ENCODE assay signal across 20 cellular contexts in genomic region chr21:46210378-46211136, GRCh38. TPM values are rescaled to one million over a fixed set of nuclear protein-coding genes. Genes with fewer than 3 reads are reported as not detected.
A peak's percentile ranks its signal among the peaks of the same experiment; 100 is the strongest.
DNase-seq lines count a peak whose midpoint lies in the region; ATAC-seq, FAIRE-seq and TF ChIP-seq lines count a peak whose summit lies in the region.
"Had no signal": no experiment of that assay in that cellular context is flagged by ENCODE, and none has a peak within 500 bp of the region (broad histone marks: within the 10 kb centered on the region; RNA-seq: fewer than 3 reads in every experiment).

No MANE protein-coding gene starts in this region.

- H3K27ac ChIP-seq in right cardiac atrium (ENCODE audit: low read length) (no peak overlapping the region), HepG2 (ENCODE audit: extremely low read length, insufficient read depth, low read length) (no peak overlapping the region), aorta (ENCODE audit: low read depth in 1 of 2, low read length in 2 of 2) (no peak overlapping the region)

- peaks cover 27 to 84% of the 10 kb centered on the region in 2 experiments for H3K36me3 ChIP-seq in HepG2 (replicated peaks in 1 of 2; ENCODE audit: control insufficient read depth in 1 of 2, insufficient read depth in 2 of 2, low read length in 2 of 2)
- H3K36me3 ChIP-seq in aorta (ENCODE audit: control insufficient read depth in 1 of 2, insufficient read depth in 2 of 2, low read length in 1 of 2), result peaks cover 0 to 7% of the 10 kb centered on the region in 2 donors

- no peak for TF ChIP-seq CTCF in activated B cell treated with CpG ODN at 0.5 μM for 24 hours (IDR thresholded peaks at IDR 0.05)
- TF ChIP-seq CTCF in HepG2 (CRISPR knock-in tag; IDR thresholded peaks at IDR 0.05), result peak; percentile 53; the same call in 1 of the 2 replicates

- TF ChIP-seq EP300 in HepG2 (IDR thresholded peaks at IDR 0.05; ENCODE audit: low read depth in 2 of 2, low read length in 2 of 2), result no peak
- TF ChIP-seq EP300 in HepG2 (CRISPR knock-in tag; IDR thresholded peaks at IDR 0.05; ENCODE audit: borderline replicate concordance), result no peak

- ATAC-seq in right cardiac atrium (no peak), activated B cell treated with CpG ODN at 0.5 μM for 24 hours (ENCODE audit: low read depth) (no peak), HepG2 (no peak), aorta (ENCODE audit: low FRiP score) (no peak)
- ATAC-seq: activated CD8-positive, alpha-beta T cell treated with anti-CD3 and anti-CD28 coated beads for 36 hours had no signal

- H3K36me3 Mint-ChIP-seq in activated B cell treated with CpG ODN at 0.5 μM for 24 hours (ENCODE audit: low read depth), result peaks cover 59% of the 10 kb centered on the region

- in situ Hi-C loops in HepG2 (cut with HindIII; ENCODE audit: extremely low pct_ligation_motif_present, low pct_unique_long_range_greater_than_20kb), result no loop called here

- no peak overlapping the region for H3K4me3 Mint-ChIP-seq in activated B cell treated with CpG ODN at 0.5 μM for 24 hours
- H3K4me3 Mint-ChIP-seq: activated CD8-positive, alpha-beta T cell treated with anti-CD3 and anti-CD28 coated beads for 36 hours; activated naive CD8-positive, alpha-beta T cell treated with anti-CD3 and anti-CD28 coated beads, Interleukin-2, amount 10 ng/mL, durations not matched to agents 7 days and 5 days; CD4-positive, CD25-positive, alpha-beta regulatory T cell; mesothelial cell of epicardium; stimulated activated naive CD8-positive, alpha-beta T cell treated with anti-CD3 and anti-CD28 coated beads, Interleukin-15, Interleukin-2, amounts not matched to agents 100 ng/mL and 50 ng/mL, for 24 hours had no signal

- H3K27me3 ChIP-seq in right cardiac atrium (ENCODE audit: control insufficient read depth, insufficient read depth) (no peaks in the 10 kb centered on the region), HepG2 (ENCODE audit: control insufficient read depth in 1 of 2, insufficient read depth in 2 of 2, low read length in 2 of 2) (no peaks in the 10 kb centered on the region), aorta (ENCODE audit: control insufficient read depth in 1 of 2, insufficient read depth in 2 of 2, low read length in 1 of 2) (no peaks in the 10 kb centered on the region)

- H3K4me1 ChIP-seq in right cardiac atrium (ENCODE audit: control insufficient read depth, insufficient read depth, low read length) (no peaks in the 10 kb centered on the region), HepG2 (ENCODE audit: insufficient read depth, low read length) (no peaks in the 10 kb centered on the region), aorta (ENCODE audit: control insufficient read depth in 1 of 2, insufficient read depth in 2 of 2, low read length in 2 of 2) (no peaks in the 10 kb centered on the region)

- no peak overlapping the region for H3K4me3 ChIP-seq in right cardiac atrium (ENCODE audit: low read length)
- H3K4me3 ChIP-seq in HepG2 (replicated peaks in 1 of 3; ENCODE audit: insufficient read depth in 1 of 3, low read depth in 2 of 3, low read length in 3 of 3), result no peak overlapping the region
- H3K4me3 ChIP-seq in aorta (ENCODE audit: low read length in 2 of 2), result no peak overlapping the region

- no peaks in the 10 kb centered on the region for H4K20me1 ChIP-seq in HepG2 (ENCODE audit: insufficient read depth, low read length)

- no peak overlapping the region for H3K9ac ChIP-seq in HepG2 (ENCODE audit: insufficient read depth, low read depth, low read length)

- POLR2A ChIA-PET in activated B cell treated with CpG ODN at 0.5 μM for 24 hours (lab: Charles Lee), result no interaction called here
- POLR2A ChIA-PET in HepG2 (lab: Yijun Ruan, JAX), result no interaction called here

- WGBS in right cardiac atrium, result 88% methylated on average over 16 of the region's 16 CpGs
- WGBS in HepG2 (ENCODE audit: low lambda C conversion rate), result 93% methylated on average over 9 of the region's 16 CpGs
- WGBS in aorta, 2 donors, result 84 to 88% methylated on average over 16 of the region's 16 CpGs

- intact Hi-C loops in cardiac septum (cut with DNase I), result no loop called here
- intact Hi-C loops in right cardiac atrium (cut with DNase I), result loop anchor here in 2 of 4 donors (10.0 kb wide), 2 partner anchors 56 to 64 kb away; partner anchors contain the start of gene FTCD (in 1 of the 2)
- intact Hi-C loops in activated B cell treated with CpG ODN at 0.5 μM for 24 hours (cut with micrococcal nuclease), result no loop called here
- intact Hi-C loops in HepG2 (cut with micrococcal nuclease; ENCODE audit: unreplicated experiment), result no loop called here
- intact Hi-C loops in aorta (cut with DNase I), result no loop called here

- no peaks in the 10 kb centered on the region for H3K27me3 Mint-ChIP-seq in activated B cell treated with CpG ODN at 0.5 μM for 24 hours
- H3K27me3 Mint-ChIP-seq: activated CD8-positive, alpha-beta T cell treated with anti-CD3 and anti-CD28 coated beads for 36 hours; activated naive CD8-positive, alpha-beta T cell treated with anti-CD3 and anti-CD28 coated beads, Interleukin-2, amount 10 ng/mL, durations not matched to agents 7 days and 5 days; CD4-positive, CD25-positive, alpha-beta regulatory T cell; stimulated activated naive CD8-positive, alpha-beta T cell treated with anti-CD3 and anti-CD28 coated beads, Interleukin-15, Interleukin-2, amounts not matched to agents 100 ng/mL and 50 ng/mL, for 24 hours had no signal

- TF ChIP-seq RAD21 in HepG2 (CRISPR knock-in tag; IDR thresholded peaks at IDR 0.05), result no peak

- BruUV-seq in HepG2 (replicated peaks; lab: Mats Ljungman, UMichigan), result TSS peak; percentile 44

- FAIRE-seq in HepG2 (lab: Jason Lieb, UNC), result no peak
- FAIRE-seq: bronchial epithelial cell, RCC 7860, urothelium cell line had no signal

- H3K9me3 Mint-ChIP-seq in activated B cell treated with CpG ODN at 0.5 μM for 24 hours, result no peaks in the 10 kb centered on the region
- H3K9me3 Mint-ChIP-seq: activated CD8-positive, alpha-beta T cell treated with anti-CD3 and anti-CD28 coated beads for 36 hours; activated naive CD8-positive, alpha-beta T cell treated with anti-CD3 and anti-CD28 coated beads, Interleukin-2, amount 10 ng/mL, durations not matched to agents 7 days and 5 days; CD4-positive, CD25-positive, alpha-beta regulatory T cell; mesothelial cell of epicardium; stimulated activated naive CD8-positive, alpha-beta T cell treated with anti-CD3 and anti-CD28 coated beads, Interleukin-15, Interleukin-2, amounts not matched to agents 100 ng/mL and 50 ng/mL, for 24 hours had no signal

- peak; percentile 67 for DNase-seq in cardiac septum (ENCODE audit: low spot score)
- no peak for DNase-seq in right cardiac atrium
- peak; percentile 3 for DNase-seq in activated B cell treated with CpG ODN at 0.5 μM for 24 hours
- DNase-seq in HepG2 (ENCODE audit: low spot score), result no peak
- DNase-seq in aorta, result peak; percentile 31 to 64
- DNase-seq in NCI-H2081 (lab: John Stamatoyannopoulos, UW), result no peak
- DNase-seq in UCSD-AML1 (lab: John Stamatoyannopoulos, UW; ENCODE audit: unreplicated experiment), result no peak
- no peak for DNase-seq in COR-L47 (lab: John Stamatoyannopoulos, UW)
- DNase-seq: activated CD8-positive, alpha-beta T cell treated with anti-CD3 and anti-CD28 coated beads for 36 hours; activated naive CD8-positive, alpha-beta T cell treated with anti-CD3 and anti-CD28 coated beads, Interleukin-2, amount 10 ng/mL, durations not matched to agents 7 days and 5 days; activated T-cell treated with anti-CD3 and anti-CD28 coated beads, Interleukin-2, amount 50 U/mL, for 48 hours; CD4-positive, CD25-positive, alpha-beta regulatory T cell; NCI-H1048; NCI-H2107; NCI-H748 treated with DMSO at 0.1 percent for 48 hours had no signal

- CTCF ChIA-PET in activated B cell treated with CpG ODN at 0.5 μM for 24 hours (lab: Charles Lee) (no interaction called here), HepG2 (lab: Yijun Ruan, JAX; ENCODE audit: low intra/inter-chr PET ratio, low total read pairs) (no interaction called here)

- no peaks in the 10 kb centered on the region for H3K4me1 Mint-ChIP-seq in activated B cell treated with CpG ODN at 0.5 μM for 24 hours
- H3K4me1 Mint-ChIP-seq: activated naive CD8-positive, alpha-beta T cell treated with anti-CD3 and anti-CD28 coated beads, Interleukin-2, amount 10 ng/mL, durations not matched to agents 7 days and 5 days; CD4-positive, CD25-positive, alpha-beta regulatory T cell; mesothelial cell of epicardium had no signal

- H3K4me2 ChIP-seq in HepG2 (ENCODE audit: low read depth, low read length), result no peak overlapping the region

- H2AFZ ChIP-seq in HepG2 (ENCODE audit: low read length), result no peak overlapping the region

- TF ChIP-seq POLR2A in HepG2 (IDR thresholded peaks at IDR 0.05; ENCODE audit: insufficient read depth in 1 of 2, low read depth in 2 of 2, low read length in 2 of 2), result no peak

- H3K27ac Mint-ChIP-seq in activated B cell treated with CpG ODN at 0.5 μM for 24 hours, result no peak overlapping the region
- H3K27ac Mint-ChIP-seq: activated CD8-positive, alpha-beta T cell treated with anti-CD3 and anti-CD28 coated beads for 36 hours; activated naive CD8-positive, alpha-beta T cell treated with anti-CD3 and anti-CD28 coated beads, Interleukin-2, amount 10 ng/mL, durations not matched to agents 7 days and 5 days; mesothelial cell of epicardium; stimulated activated naive CD8-positive, alpha-beta T cell treated with anti-CD3 and anti-CD28 coated beads, Interleukin-15, Interleukin-2, amounts not matched to agents 100 ng/mL and 50 ng/mL, for 24 hours had no signal

- no peaks in the 10 kb centered on the region for H3K79me2 ChIP-seq in HepG2 (ENCODE audit: insufficient read depth, low read length)

- no peaks in the 10 kb centered on the region for H3K9me3 ChIP-seq in right cardiac atrium (ENCODE audit: control insufficient read depth, low read length)
- no peaks in the 10 kb centered on the region for H3K9me3 ChIP-seq in HepG2 (ENCODE audit: low read length)
- no peaks in the 10 kb centered on the region for H3K9me3 ChIP-seq in aorta (ENCODE audit: control insufficient read depth, low read length)

RNA-seq across cellular contexts. Expression of gene LSS, which starts 18.0 kb away (rescaled TPM):
- total RNA-seq in cardiac septum (34.9 TPM), right cardiac atrium (10 to 100 TPM; 55.0 to 91.9 (median 79.7) TPM), activated B cell treated with CpG ODN at 0.5 μM for 24 hours (76.3 and 99.0 TPM in 2 replicates), HepG2 (2016; rRNA removed; fragmentation: Illumina TruSeq; extraction: Trizol) (73.5 and 113 TPM in 2 replicates), aorta (10 to 100 TPM; 60.2 to 85.2 TPM)
- polyA plus RNA-seq in right cardiac atrium (34.1 TPM), HepG2 (2011; rRNA removed) (72.6 and 182 TPM in 2 replicates), aorta (10 to 100 TPM in 1 of 2 donors, 1 to 10 TPM in 1; 9.3 to 52.0 TPM)
- total RNA-seq in HepG2 (2016; cell fraction: cytosol; rRNA removed; fragmentation: Illumina TruSeq; extraction: Trizol; ENCODE audit: low read depth), result 7.3 and 7.8 TPM in 2 replicates
- total RNA-seq in HepG2 (2016; cell fraction: insoluble cytoplasmic fraction; rRNA removed; fragmentation: Illumina TruSeq; extraction: Trizol), result 62.4 and 115 TPM in 2 replicates
- total RNA-seq in HepG2 (2016; cell fraction: membrane; rRNA removed; fragmentation: Illumina TruSeq; extraction: Trizol), result 31.7 and 32.0 TPM in 2 replicates
- total RNA-seq in HepG2 (2016; cell fraction: nucleus; rRNA removed; fragmentation: Illumina TruSeq; extraction: Trizol), result 138 and 169 TPM in 2 replicates
- 29.6 and 35.0 TPM in 2 replicates for polyA plus RNA-seq in HepG2 (2011; cell fraction: cytosol; rRNA removed)
- polyA plus RNA-seq in HepG2 (2011; cell fraction: nucleus; rRNA removed), result 771 and 1,172 TPM in 2 replicates
- 69.9 and 111 TPM in 2 replicates for polyA plus RNA-seq in HepG2 (2012)
- polyA plus RNA-seq in HepG2 (2016; cell fraction: cytosol; fragmentation: Illumina TruSeq; extraction: Trizol; ENCODE audit: low read depth), result 5.3 and 5.5 TPM in 2 replicates
- polyA plus RNA-seq in HepG2 (2016; cell fraction: insoluble cytoplasmic fraction; fragmentation: Illumina TruSeq; extraction: Trizol; ENCODE audit: low read depth), result 44.5 and 58.2 TPM in 2 replicates
- 14.1 and 14.6 TPM in 2 replicates for polyA plus RNA-seq in HepG2 (2016; cell fraction: membrane; fragmentation: Illumina TruSeq; extraction: Trizol; ENCODE audit: low read depth)
- 296 and 309 TPM in 2 replicates for polyA plus RNA-seq in HepG2 (2016; cell fraction: nucleus; fragmentation: Illumina TruSeq; extraction: Trizol; ENCODE audit: insufficient read depth, low read depth)
- 67.2 and 95.6 TPM in 2 replicates for polyA minus RNA-seq in HepG2 (2011; rRNA and poly(A)+ RNA removed; ENCODE audit: low replicate concordance)
- polyA minus RNA-seq in HepG2 (2011; cell fraction: cytosol; rRNA and poly(A)+ RNA removed), result 16.2 and 25.1 TPM in 2 replicates
- polyA minus RNA-seq in HepG2 (2011; cell fraction: nucleus; rRNA and poly(A)+ RNA removed), result 66.3 and 114 TPM in 2 replicates

RNA-seq across cellular contexts. Expression of gene SPATC1L, which starts 26.3 kb away (rescaled TPM):
- 7.3 TPM for total RNA-seq in cardiac septum
- 10 to 100 TPM in 3 of 4 donors, 1 to 10 TPM in 1; 8.8 to 12.0 (median 11.6) TPM for total RNA-seq in right cardiac atrium
- 10.3 TPM for polyA plus RNA-seq in right cardiac atrium
- total RNA-seq in activated B cell treated with CpG ODN at 0.5 μM for 24 hours, result 7.5 and 7.9 TPM in 2 replicates
- total RNA-seq in HepG2 (2016; rRNA removed; fragmentation: Illumina TruSeq; extraction: Trizol), result 2.8 and 3.3 TPM in 2 replicates
- total RNA-seq in HepG2 (2016; cell fraction: cytosol; rRNA removed; fragmentation: Illumina TruSeq; extraction: Trizol; ENCODE audit: low read depth), result 2.1 and 2.7 TPM in 2 replicates
- total RNA-seq in HepG2 (2016; cell fraction: insoluble cytoplasmic fraction; rRNA removed; fragmentation: Illumina TruSeq; extraction: Trizol), result 3.0 and 3.3 TPM in 2 replicates
- total RNA-seq in HepG2 (2016; cell fraction: membrane; rRNA removed; fragmentation: Illumina TruSeq; extraction: Trizol), result 3.0 and 3.8 TPM in 2 replicates
- 1.5 and 1.7 TPM in 2 replicates for total RNA-seq in HepG2 (2016; cell fraction: nucleus; rRNA removed; fragmentation: Illumina TruSeq; extraction: Trizol)
- 1.4 and 2.6 TPM in 2 replicates for polyA plus RNA-seq in HepG2 (2011; rRNA removed)
- polyA plus RNA-seq in HepG2 (2011; cell fraction: cytosol; rRNA removed), result 1.4 and 2.8 TPM in 2 replicates
- 9.6 and 9.7 TPM in 2 replicates for polyA plus RNA-seq in HepG2 (2011; cell fraction: nucleus; rRNA removed)
- polyA plus RNA-seq in HepG2 (2012), result 7.3 and 10.9 TPM in 2 replicates
- 5.4 and 5.7 TPM in 2 replicates for polyA plus RNA-seq in HepG2 (2016; cell fraction: cytosol; fragmentation: Illumina TruSeq; extraction: Trizol; ENCODE audit: low read depth)
- 5.9 and 7.1 TPM in 2 replicates for polyA plus RNA-seq in HepG2 (2016; cell fraction: insoluble cytoplasmic fraction; fragmentation: Illumina TruSeq; extraction: Trizol; ENCODE audit: low read depth)
- 6.0 and 7.3 TPM in 2 replicates for polyA plus RNA-seq in HepG2 (2016; cell fraction: membrane; fragmentation: Illumina TruSeq; extraction: Trizol; ENCODE audit: low read depth)
- 5.8 and 6.5 TPM in 2 replicates for polyA plus RNA-seq in HepG2 (2016; cell fraction: nucleus; fragmentation: Illumina TruSeq; extraction: Trizol; ENCODE audit: insufficient read depth, low read depth)
- polyA minus RNA-seq in HepG2 (2011; rRNA and poly(A)+ RNA removed; ENCODE audit: low replicate concordance), result 2.4 and 3.4 TPM in 2 replicates
- 3.4 and 5.6 TPM in 2 replicates for polyA minus RNA-seq in HepG2 (2011; cell fraction: cytosol; rRNA and poly(A)+ RNA removed)
- polyA minus RNA-seq in HepG2 (2011; cell fraction: nucleus; rRNA and poly(A)+ RNA removed), result 0.77 and 1.6 TPM in 2 replicates
- total RNA-seq in aorta, result 10 to 100 TPM in 1 of 2 donors, 1 to 10 TPM in 1; 5.2 to 12.4 TPM
- 10 to 100 TPM in 1 of 2 donors, 1 to 10 TPM in 1; 2.4 to 47.9 TPM for polyA plus RNA-seq in aorta

RNA-seq across cellular contexts. Expression of gene FTCD, which starts 55.2 kb away (rescaled TPM):
- total RNA-seq in cardiac septum, result 0.83 TPM
- 1 to 10 TPM; 1.6 to 3.5 (median 2.0) TPM for total RNA-seq in right cardiac atrium
- polyA plus RNA-seq in right cardiac atrium, result 1.00 TPM
- 0.69 and 0.73 TPM in 2 replicates for total RNA-seq in activated B cell treated with CpG ODN at 0.5 μM for 24 hours
- 78.5 and 105 TPM in 2 replicates for total RNA-seq in HepG2 (2016; rRNA removed; fragmentation: Illumina TruSeq; extraction: Trizol)
- total RNA-seq in HepG2 (2016; cell fraction: cytosol; rRNA removed; fragmentation: Illumina TruSeq; extraction: Trizol; ENCODE audit: low read depth), result 13.1 and 13.2 TPM in 2 replicates
- 61.2 and 115 TPM in 2 replicates for total RNA-seq in HepG2 (2016; cell fraction: insoluble cytoplasmic fraction; rRNA removed; fragmentation: Illumina TruSeq; extraction: Trizol)
- total RNA-seq in HepG2 (2016; cell fraction: membrane; rRNA removed; fragmentation: Illumina TruSeq; extraction: Trizol), result 21.0 and 27.4 TPM in 2 replicates
- total RNA-seq in HepG2 (2016; cell fraction: nucleus; rRNA removed; fragmentation: Illumina TruSeq; extraction: Trizol), result 94.5 and 110 TPM in 2 replicates
- 75.7 and 112 TPM in 2 replicates for polyA plus RNA-seq in HepG2 (2011; rRNA removed)
- polyA plus RNA-seq in HepG2 (2011; cell fraction: cytosol; rRNA removed), result 34.7 and 61.2 TPM in 2 replicates
- 656 and 751 TPM in 2 replicates for polyA plus RNA-seq in HepG2 (2011; cell fraction: nucleus; rRNA removed)
- 108 and 140 TPM in 2 replicates for polyA plus RNA-seq in HepG2 (2012)
- polyA plus RNA-seq in HepG2 (2016; cell fraction: cytosol; fragmentation: Illumina TruSeq; extraction: Trizol; ENCODE audit: low read depth), result 11.0 and 12.4 TPM in 2 replicates
- 47.9 and 52.0 TPM in 2 replicates for polyA plus RNA-seq in HepG2 (2016; cell fraction: insoluble cytoplasmic fraction; fragmentation: Illumina TruSeq; extraction: Trizol; ENCODE audit: low read depth)
- 11.9 and 17.7 TPM in 2 replicates for polyA plus RNA-seq in HepG2 (2016; cell fraction: membrane; fragmentation: Illumina TruSeq; extraction: Trizol; ENCODE audit: low read depth)
- polyA plus RNA-seq in HepG2 (2016; cell fraction: nucleus; fragmentation: Illumina TruSeq; extraction: Trizol; ENCODE audit: insufficient read depth, low read depth), result 369 and 379 TPM in 2 replicates
- polyA minus RNA-seq in HepG2 (2011; rRNA and poly(A)+ RNA removed; ENCODE audit: low replicate concordance), result 0.42 and 84.7 TPM in 2 replicates
- 33.3 and 39.2 TPM in 2 replicates for polyA minus RNA-seq in HepG2 (2011; cell fraction: cytosol; rRNA and poly(A)+ RNA removed)
- 93.9 and 118 TPM in 2 replicates for polyA minus RNA-seq in HepG2 (2011; cell fraction: nucleus; rRNA and poly(A)+ RNA removed)
- total RNA-seq in aorta, result 1 to 10 TPM; 1.1 to 2.6 TPM
- 1 to 10 TPM in 1 of 2 donors, under 1 TPM in 1; 0.50 to 8.7 TPM for polyA plus RNA-seq in aorta
- total RNA-seq: bronchial epithelial cell; CD4-positive, CD25-positive, alpha-beta regulatory T cell had no signal

Comparison
In these comparisons a context has a peak if more than half of its experiments do, and no peak if none do; other contexts are left out.
1. DNase-seq: peak in cardiac septum (single experiment), activated B cell treated with CpG ODN at 0.5 μM for 24 hours (single experiment) and aorta (2 of 2); none in right cardiac atrium (0 of 3), HepG2 (single experiment), NCI-H2081 (0 of 2), UCSD-AML1 (single experiment) and COR-L47 (single experiment).